ENCODE assay signal across 9 cellular contexts in genomic region chr9:87093777-87094176, GRCh38.
"Had no signal": no experiment of that assay in that cellular context is flagged by ENCODE, and none has a peak within 500 bp of the region (broad histone marks: within the 10 kb centered on the region; RNA-seq: fewer than 3 reads in every experiment).

No MANE protein-coding gene starts in this region.

- H3K4me3 Mint-ChIP-seq: IgD-negative memory B cell had no signal

- DNase-seq: IMR-90, Karpas-422, KBM-7, KG1 had no signal

- ATAC-seq: HepG2 had no signal

- H3K27me3 Mint-ChIP-seq: IgD-negative memory B cell had no signal

- H3K36me3 Mint-ChIP-seq: IgD-negative memory B cell had no signal

- H3K4me2 ChIP-seq: KMS-11 had no signal

- H3K4me1 Mint-ChIP-seq: IgD-negative memory B cell had no signal

- H3K9ac ChIP-seq: KMS-11 had no signal

- H3K27ac Mint-ChIP-seq: IgD-negative memory B cell had no signal

- H3K27ac ChIP-seq: HL-60, KMS-11 had no signal

- FAIRE-seq: HepG2, HTR-8/SVneo had no signal
